10 cellular contexts compared by ENCODE assay signal in genomic region chr11:72668645-72669347, GRCh38. TPM values are rescaled to one million over a fixed set of nuclear protein-coding genes. Genes with fewer than 3 reads are reported as not detected.
A peak's percentile ranks its signal among the peaks of the same experiment; 100 is the strongest.
DNase-seq lines count a peak whose midpoint lies in the region; ATAC-seq lines count a peak whose summit lies in the region.
"Had no signal": no experiment of that assay in that cellular context is flagged by ENCODE, and none has a peak within 500 bp of the region (broad histone marks: within the 10 kb centered on the region; RNA-seq: fewer than 3 reads in every experiment).

No MANE protein-coding gene starts in this region.

- H3K14ac ChIP-seq in mesenchymal stem cell (ENCODE audit: low read length in 2 of 2) (no peak overlapping the region), trophoblast cell (ENCODE audit: low read length) (no peak overlapping the region)

- H4K12ac ChIP-seq in trophoblast cell (ENCODE audit: low read depth, low read length): no peak overlapping the region

- no peaks in the 10 kb centered on the region for H3K36me3 ChIP-seq in mesenchymal stem cell (ENCODE audit: control insufficient read depth in 1 of 2, insufficient read depth in 2 of 2, low read depth in 1 of 2, low read length in 2 of 2)
- no peaks in the 10 kb centered on the region for H3K36me3 ChIP-seq in trophoblast cell (ENCODE audit: control insufficient read depth in 1 of 2, insufficient read depth in 2 of 2, low read length in 2 of 2)

- peak in 2 of 3 donors; percentile 24 to 30 for DNase-seq in immature natural killer cell
- no peak for DNase-seq in mesenchymal stem cell
- DNase-seq in ACHN: no peak
- DNase-seq in trophoblast cell: no peak
- no peak for DNase-seq in AG08396 (ENCODE audit: low spot score)

- peaks cover 11% of the 10 kb centered on the region for H3K9me3 ChIP-seq in mesenchymal stem cell (ENCODE audit: control insufficient read depth, low read length)
- peaks cover 2% of the 10 kb centered on the region for H3K9me3 ChIP-seq in trophoblast cell (ENCODE audit: insufficient read depth, low read depth, low read length)

- no peak overlapping the region for H3K9ac ChIP-seq in mesenchymal stem cell (ENCODE audit: low read length)
- no peak overlapping the region for H3K9ac ChIP-seq in trophoblast cell (ENCODE audit: low read length)

- H3K4me2 ChIP-seq in mesenchymal stem cell (ENCODE audit: low read length, poor library complexity, severe bottlenecking): no peak overlapping the region
- no peak overlapping the region for H3K4me2 ChIP-seq in trophoblast cell (ENCODE audit: low read length)

- H2BK5ac ChIP-seq in mesenchymal stem cell (ENCODE audit: low read depth, low read length, poor library complexity, severe bottlenecking): no peak overlapping the region
- no peak overlapping the region for H2BK5ac ChIP-seq in trophoblast cell (ENCODE audit: low read depth, low read length, poor library complexity)

- peaks cover 9 to 10% of the 10 kb centered on the region in 2 donors for H3K4me1 Mint-ChIP-seq in immature natural killer cell
- H3K4me1 Mint-ChIP-seq: nephron had no signal

- H3K4me3 ChIP-seq in mesenchymal stem cell (ENCODE audit: insufficient read depth in 1 of 2, low read depth in 1 of 2, low read length in 2 of 2) (no peak overlapping the region), trophoblast cell (ENCODE audit: low read depth, low read length) (no peak overlapping the region)
- H3K4me3 ChIP-seq: SK-N-MC had no signal

- H2BK15ac ChIP-seq in mesenchymal stem cell (ENCODE audit: low read depth, poor library complexity, severe bottlenecking): no peak overlapping the region

- no peak overlapping the region for H3K27ac Mint-ChIP-seq in immature natural killer cell
- H3K27ac Mint-ChIP-seq: nephron had no signal

- H2BK12ac ChIP-seq in mesenchymal stem cell (ENCODE audit: low read length in 2 of 2): no peak overlapping the region
- H2BK12ac ChIP-seq in trophoblast cell (ENCODE audit: low read length): no peak overlapping the region

- no peak overlapping the region for H2AFZ ChIP-seq in mesenchymal stem cell (ENCODE audit: low read depth, low read length)
- no peak overlapping the region for H2AFZ ChIP-seq in trophoblast cell (ENCODE audit: insufficient read depth, low read length, poor library complexity)

- H3K27me3 ChIP-seq in mesenchymal stem cell (ENCODE audit: control insufficient read depth in 1 of 2, insufficient read depth in 1 of 2, low read length in 2 of 2) (peaks cover 80 to 87% of the 10 kb centered on the region in 2 experiments), trophoblast cell (ENCODE audit: insufficient read depth, low read length) (peaks cover 2% of the 10 kb centered on the region)

- ATAC-seq in GM18502 (IDR thresholded peaks at IDR 0.05; ENCODE audit: poor library complexity, unreplicated experiment) (peak; percentile 64), GM21515 (IDR thresholded peaks at IDR 0.05; ENCODE audit: unreplicated experiment) (peak; percentile 86), HG03565 (IDR thresholded peaks at IDR 0.05; ENCODE audit: unreplicated experiment) (peak; percentile 89)

- no peaks in the 10 kb centered on the region for H3K36me3 Mint-ChIP-seq in immature natural killer cell

- H3K4ac ChIP-seq in mesenchymal stem cell (ENCODE audit: low read depth in 1 of 2, low read length in 2 of 2) (no peak overlapping the region), trophoblast cell (ENCODE audit: low read depth, low read length) (no peak overlapping the region)

- no peaks in the 10 kb centered on the region for H3K4me1 ChIP-seq in mesenchymal stem cell (ENCODE audit: control insufficient read depth, insufficient read depth, low read depth, low read length)
- no peaks in the 10 kb centered on the region for H3K4me1 ChIP-seq in trophoblast cell (ENCODE audit: control insufficient read depth in 1 of 2, insufficient read depth in 2 of 2, low read length in 2 of 2)

- no peaks in the 10 kb centered on the region for H3K79me2 ChIP-seq in trophoblast cell (ENCODE audit: control insufficient read depth, insufficient read depth, low read length, poor library complexity)

- H3K18ac ChIP-seq in mesenchymal stem cell (ENCODE audit: low read depth in 1 of 2, low read length in 2 of 2): no peak overlapping the region
- no peak overlapping the region for H3K18ac ChIP-seq in trophoblast cell (ENCODE audit: low read length)

- no peak overlapping the region for H2BK120ac ChIP-seq in mesenchymal stem cell (ENCODE audit: low read depth, low read length)
- H2BK120ac ChIP-seq in trophoblast cell (ENCODE audit: insufficient read depth, low read length, poor library complexity): no peak overlapping the region

- H4K91ac ChIP-seq in mesenchymal stem cell (ENCODE audit: low read length): no peak overlapping the region
- H4K91ac ChIP-seq in trophoblast cell (ENCODE audit: low read depth, low read length): no peak overlapping the region

- in situ Hi-C loops in ACHN (cut with HindIII; ENCODE audit: low pct_ligation_motif_present, low pct_unique_long_range_greater_than_20kb, low sequenced_read_pairs): no loop called here

- no peak overlapping the region for H3K4me3 Mint-ChIP-seq in immature natural killer cell
- H3K4me3 Mint-ChIP-seq: nephron had no signal

- H3K27me3 Mint-ChIP-seq in immature natural killer cell (ENCODE audit: low read depth in 3 of 3): peaks cover 9 to 38% (median 27%) of the 10 kb centered on the region in 3 donors

- H2AK5ac ChIP-seq in mesenchymal stem cell (ENCODE audit: low read length, severe bottlenecking) (no peak overlapping the region), trophoblast cell (ENCODE audit: low read length) (no peak overlapping the region)

- WGBS in mesenchymal stem cell: 82% methylated on average over 7 of the region's 7 CpGs
- no CpG with 5 or more reads among the region's 7 CpGs for WGBS in trophoblast cell (ENCODE audit: extremely low coverage, insufficient coverage, insufficient read length)

- H4K8ac ChIP-seq in mesenchymal stem cell (ENCODE audit: low read length) (no peak overlapping the region), trophoblast cell (ENCODE audit: low read depth, low read length) (no peak overlapping the region)

- H3K23ac ChIP-seq in mesenchymal stem cell (ENCODE audit: low read length in 2 of 2): no peak overlapping the region
- H3K23ac ChIP-seq in trophoblast cell (ENCODE audit: low read length): no peak overlapping the region

- H3K9me3 Mint-ChIP-seq in immature natural killer cell: peaks cover 0 to 15% (median 3%) of the 10 kb centered on the region in 6 donors
- H3K9me3 Mint-ChIP-seq: nephron had no signal

- H3K27ac ChIP-seq in mesenchymal stem cell (ENCODE audit: low read length, poor library complexity, severe bottlenecking): no peak overlapping the region
- no peak overlapping the region for H3K27ac ChIP-seq in trophoblast cell (ENCODE audit: low read depth, low read length)
- H3K27ac ChIP-seq: SK-N-MC had no signal

- H3K79me1 ChIP-seq in mesenchymal stem cell (replicated peaks; ENCODE audit: low read length, poor library complexity, severe bottlenecking): no peaks in the 10 kb centered on the region
- no peaks in the 10 kb centered on the region for H3K79me1 ChIP-seq in trophoblast cell (ENCODE audit: low read length)

RNA-seq across cellular contexts. Expression of gene PDE2A, which starts 5.4 kb away (rescaled TPM):
- polyA plus RNA-seq in immature natural killer cell: not detected
- polyA plus RNA-seq in mesenchymal stem cell (2013, experiment 1 of 2): 0.61 TPM
- 0.56 TPM for polyA plus RNA-seq in mesenchymal stem cell (2013, experiment 2 of 2)
- 1.8 and 2.1 TPM in 2 replicates for polyA plus RNA-seq in trophoblast cell (2013)

Comparison
In these comparisons a context has a peak if more than half of its experiments do, and no peak if none do; other contexts are left out.
1. DNase-seq: peak in immature natural killer cell (2 of 3); none in mesenchymal stem cell (single experiment), ACHN (single experiment), trophoblast cell (0 of 2) and AG08396 (single experiment).
2. Peak in every context shown above with its lines, with median percentiles within 50 percentile points of each other: ATAC-seq.